In the genomic region with DNA sequence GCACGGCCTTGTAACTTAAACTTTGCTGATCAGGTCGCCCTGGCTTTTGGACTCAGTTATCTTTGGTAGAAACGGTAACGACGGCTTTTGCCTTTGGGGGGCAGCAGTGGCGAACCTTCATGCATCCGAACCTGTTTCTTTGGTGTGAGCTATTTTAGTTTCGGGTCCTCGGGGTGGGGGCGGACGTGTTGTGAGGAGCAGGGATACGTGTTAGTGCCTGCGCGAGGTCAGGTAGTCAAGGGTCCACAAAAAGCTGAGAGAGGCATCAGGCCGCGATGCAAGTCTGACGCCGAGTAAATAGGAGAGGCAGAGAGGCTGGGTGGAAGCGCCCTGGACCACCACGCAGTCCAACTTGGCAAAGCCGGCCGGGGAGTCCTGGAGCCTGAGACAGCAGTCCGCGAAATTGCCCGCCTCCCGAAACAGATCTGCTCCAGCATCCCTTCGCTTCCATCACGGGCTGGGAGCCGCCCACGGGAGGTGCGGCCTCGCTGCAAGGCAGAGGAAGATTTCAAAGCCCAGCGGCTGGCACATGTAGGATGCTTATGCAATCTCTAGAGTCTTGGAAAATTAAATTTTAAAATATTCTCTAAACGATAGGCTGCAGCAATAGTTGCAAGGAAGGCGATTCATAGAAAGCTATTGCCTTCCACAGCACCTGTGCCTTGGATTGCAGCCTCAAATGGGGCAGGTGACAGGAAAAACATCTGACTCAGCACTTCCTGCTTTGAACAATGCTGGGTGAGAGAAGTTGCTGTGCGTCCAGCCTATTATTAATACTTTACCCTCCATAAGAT, we compare ENCODE assay signal across 7 cellular contexts.
DNase-seq lines count a peak whose midpoint lies in the region; ATAC-seq lines count a peak whose summit lies in the region.

No MANE protein-coding gene starts in this region.

- ATAC-seq in GM18498 (IDR thresholded peaks at IDR 0.05; ENCODE audit: unreplicated experiment) (peak; percentile 47), HG02840 (IDR thresholded peaks at IDR 0.05; ENCODE audit: low FRiP score, unreplicated experiment) (peak; percentile 34)

- peaks cover 13% of the 10 kb centered on the region; the same call in 1 of the 2 replicates for H3K4me1 ChIP-seq in iPS-20b (ENCODE audit: insufficient read depth, low read length)

- peak overlapping the region; percentile 78 for H3K9ac ChIP-seq in iPS-20b (ENCODE audit: low read depth, low read length)

- peak overlapping the region; percentile 73 for H3K4me3 ChIP-seq in iPS-20b (ENCODE audit: low read length)
- peak overlapping the region; percentile 43 to 58 (median 49) for H3K4me3 ChIP-seq in skin epidermis

- H3K9me3 ChIP-seq in iPS-20b (ENCODE audit: insufficient read depth, low read depth, low read length): no peaks in the 10 kb centered on the region

- H3K27ac ChIP-seq in iPS-20b (ENCODE audit: low read length) (no peak overlapping the region), skin epidermis (peak overlapping the region in 20 of 21 experiments; percentile 4 to 90 (median 58))

- no peaks in the 10 kb centered on the region for H3K36me3 ChIP-seq in iPS-20b (ENCODE audit: insufficient read depth, low read depth, low read length)

- peak; percentile 89 for DNase-seq in NCI-H1694 (lab: John Stamatoyannopoulos, UW)
- peak; percentile 77 for DNase-seq in UCSD-AML1 (lab: John Stamatoyannopoulos, UW; ENCODE audit: unreplicated experiment)
- peak; percentile 34 for DNase-seq in brain pericyte (ENCODE audit: low read depth, low spot score)

- no peaks in the 10 kb centered on the region for H3K27me3 ChIP-seq in iPS-20b (ENCODE audit: insufficient read depth, low read length)

Comparison
In these comparisons a context has a peak if more than half of its experiments do, and no peak if none do; other contexts are left out.
1. DNase-seq: peak in every context shown above with its lines; median percentile 89 in NCI-H1694; 77 in UCSD-AML1; 34 in brain pericyte.